Comparison of ENCODE assay signal across 8 cellular contexts in the genomic region with DNA sequence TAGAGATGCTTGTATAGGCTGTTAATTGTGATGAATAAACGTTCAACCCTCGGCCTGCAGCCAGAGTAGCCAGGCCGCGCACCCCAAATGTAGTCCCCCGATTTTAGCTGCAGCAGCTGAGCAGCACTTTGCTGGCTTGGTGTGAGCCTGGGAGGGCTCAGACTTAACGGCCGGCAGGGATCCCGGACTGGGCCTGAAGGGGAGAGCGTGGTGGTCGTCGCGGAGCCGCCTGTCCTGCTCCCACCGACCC. TPM values are rescaled to one million over a fixed set of nuclear protein-coding genes. Genes with fewer than 3 reads are reported as not detected.
A peak's percentile ranks its signal among the peaks of the same experiment; 100 is the strongest.
DNase-seq lines count a peak whose midpoint lies in the region; ATAC-seq and TF ChIP-seq lines count a peak whose summit lies in the region.

No MANE protein-coding gene starts in this region.

- peaks cover 4 to 16% of the 10 kb centered on the region in 2 donors for H3K36me3 ChIP-seq in body of pancreas (replicated peaks in 1 of 2; ENCODE audit: insufficient read depth in 1 of 2, low read depth in 2 of 2)
- H3K36me3 ChIP-seq in lower lobe of right lung, result peaks cover 45% of the 10 kb centered on the region
- peaks cover 3 to 45% (median 15%) of the 10 kb centered on the region in 3 donors for H3K36me3 ChIP-seq in tibial nerve

- peak overlapping the region; percentile 93 for H3K4me3 Mint-ChIP-seq in activated T-cell treated with anti-CD3 and anti-CD28 coated beads, Interleukin-2, amount 50 U/mL, for 24 hours

- H3K9me3 ChIP-seq in body of pancreas (no peaks in the 10 kb centered on the region), lower lobe of right lung (no peaks in the 10 kb centered on the region), tibial nerve (no peaks in the 10 kb centered on the region)

- no peaks in the 10 kb centered on the region for H3K9me3 Mint-ChIP-seq in activated T-cell treated with anti-CD3 and anti-CD28 coated beads, Interleukin-2, amount 50 U/mL, for 24 hours

- intact Hi-C loops in body of pancreas (cut with DNase I) (no loop called here), lower lobe of right lung (cut with DNase I) (no loop called here)

- H3K27ac Mint-ChIP-seq in activated T-cell treated with anti-CD3 and anti-CD28 coated beads, Interleukin-2, amount 50 U/mL, for 24 hours, result peak overlapping the region; percentile 95

- peaks cover 59% of the 10 kb centered on the region for H3K36me3 Mint-ChIP-seq in activated T-cell treated with anti-CD3 and anti-CD28 coated beads, Interleukin-2, amount 50 U/mL, for 24 hours (ENCODE audit: low read depth)

- H3K4me1 Mint-ChIP-seq in activated T-cell treated with anti-CD3 and anti-CD28 coated beads, Interleukin-2, amount 50 U/mL, for 24 hours (ENCODE audit: low read depth), result peaks cover 27% of the 10 kb centered on the region

- TF ChIP-seq POLR2A in body of pancreas (IDR thresholded peaks at IDR 0.05), result no peak
- no peak for TF ChIP-seq POLR2A in tibial nerve (IDR thresholded peaks at IDR 0.05)

- H3K4me1 ChIP-seq in body of pancreas (peaks cover 19% of the 10 kb centered on the region), lower lobe of right lung (peaks cover 19% of the 10 kb centered on the region), tibial nerve (peaks cover 0 to 51% (median 15%) of the 10 kb centered on the region in 4 donors)

- H3K4me3 ChIP-seq in body of pancreas (peak overlapping the region in 1 of 2 donors; percentile 56), lower lobe of right lung (peak overlapping the region; percentile 85), tibial nerve (peak overlapping the region; percentile 68 to 92 (median 80))

- WGBS in body of pancreas, 2 donors, result 14 to 38% methylated on average over 4 to 14 of the region's 14 CpGs
- WGBS in tibial nerve, 2 donors, result 0% methylated on average over 1 to 8 of the region's 14 CpGs

- DNase-seq in activated T-cell treated with anti-CD3 and anti-CD28 coated beads, Interleukin-2, amount 50 U/mL, for 24 hours, result no peak
- no peak for DNase-seq in activated T-cell treated with anti-CD3 and anti-CD28 coated beads, Interleukin-2, amount 50 U/mL, for 1 hour
- DNase-seq in body of pancreas (no peak), lower lobe of right lung (no peak), tibial nerve (ENCODE audit: low spot score in 2 of 2) (no peak), foreskin melanocyte (no peak), A172 (ENCODE audit: low spot score) (no peak)
- DNase-seq in stimulated activated CD8-positive, alpha-beta memory T cell treated with anti-CD3 and anti-CD28 coated beads, Interleukin-4, amount 100 ng/mL, for 48 hours, result no peak

- TF ChIP-seq CTCF in body of pancreas (IDR thresholded peaks at IDR 0.05), result no peak
- TF ChIP-seq CTCF in lower lobe of right lung (IDR thresholded peaks at IDR 0.05), result no peak
- TF ChIP-seq CTCF in tibial nerve (IDR thresholded peaks at IDR 0.05), result no peak

- ATAC-seq in body of pancreas, result no peak
- ATAC-seq in lower lobe of right lung, result no peak

- TF ChIP-seq EP300 in tibial nerve (IDR thresholded peaks at IDR 0.05), result no peak

- H3K27me3 Mint-ChIP-seq in activated T-cell treated with anti-CD3 and anti-CD28 coated beads, Interleukin-2, amount 50 U/mL, for 24 hours, result no peaks in the 10 kb centered on the region

- peak overlapping the region in 3 of 4 donors; percentile 75 to 89 (median 86) for H3K27ac ChIP-seq in body of pancreas
- H3K27ac ChIP-seq in lower lobe of right lung, result peak overlapping the region; percentile 88
- H3K27ac ChIP-seq in tibial nerve, result peak overlapping the region; percentile 50 to 90 (median 84)

- H3K27me3 ChIP-seq in body of pancreas, result no peaks in the 10 kb centered on the region
- H3K27me3 ChIP-seq in lower lobe of right lung (ENCODE audit: low read depth), result no peaks in the 10 kb centered on the region
- H3K27me3 ChIP-seq in tibial nerve, result no peaks in the 10 kb centered on the region

RNA-seq across cellular contexts. Expression of a gene that starts 11.9 kb away (rescaled TPM):
- total RNA-seq in body of pancreas, result 1 to 10 TPM; 8.6 to 9.2 TPM
- total RNA-seq in lower lobe of right lung, result 11.9 TPM
- total RNA-seq in tibial nerve, result 10 to 100 TPM; 14.7 to 22.2 (median 17.1) TPM
- total RNA-seq in A172 (2014; rRNA removed; shearing (Covaris generic)), result 20.5 and 20.8 TPM in 2 replicates

RNA-seq across cellular contexts. Expression of a gene that starts 12.9 kb away (rescaled TPM):
- 10 to 100 TPM; 44.9 to 79.8 TPM for total RNA-seq in body of pancreas
- 95.9 TPM for total RNA-seq in lower lobe of right lung
- 100 to 1,000 TPM in 1 of 4 donors, 10 to 100 TPM in 3; 71.7 to 127 (median 91.5) TPM for total RNA-seq in tibial nerve
- total RNA-seq in A172 (2014; rRNA removed; shearing (Covaris generic)), result 105 and 107 TPM in 2 replicates

RNA-seq across cellular contexts. Expression of a gene that starts 13.2 kb away (rescaled TPM):
- total RNA-seq in body of pancreas, result 10 to 100 TPM in 1 of 2 donors, 1 to 10 TPM in 1; 1.6 to 28.0 TPM
- 11.1 TPM for total RNA-seq in lower lobe of right lung
- total RNA-seq in tibial nerve, result 10 to 100 TPM in 1 of 4 donors, 1 to 10 TPM in 3; 3.7 to 12.6 (median 8.2) TPM
- 6.5 and 10.5 TPM in 2 replicates for total RNA-seq in A172 (2014; rRNA removed; shearing (Covaris generic))

RNA-seq across cellular contexts. Expression of a gene that starts 26.8 kb away (rescaled TPM):
- total RNA-seq in body of pancreas (10 to 100 TPM; 17.6 to 24.7 TPM), lower lobe of right lung (25.5 TPM), tibial nerve (10 to 100 TPM; 29.9 to 46.2 (median 33.3) TPM)
- total RNA-seq in A172 (2014; rRNA removed; shearing (Covaris generic)), result 57.7 and 61.5 TPM in 2 replicates
